Comparison of ENCODE assay signal across 9 cellular contexts in genomic region chr15:72199721-72200212, GRCh38. TPM values are rescaled to one million over a fixed set of nuclear protein-coding genes. Genes with fewer than 3 reads are reported as not detected.
A peak's percentile ranks its signal among the peaks of the same experiment; 100 is the strongest.
DNase-seq lines count a peak whose midpoint lies in the region; ATAC-seq lines count a peak whose summit lies in the region.
"Had no signal": no experiment of that assay in that cellular context is flagged by ENCODE, and none has a peak within 500 bp of the region (broad histone marks: within the 10 kb centered on the region; RNA-seq: fewer than 3 reads in every experiment).

No MANE protein-coding gene starts in this region.

- peaks cover 63% of the 10 kb centered on the region for H3K36me3 Mint-ChIP-seq in activated CD4-positive, alpha-beta memory T cell treated with anti-CD3 and anti-CD28 coated beads for 36 hours

- peaks cover 11% of the 10 kb centered on the region for H3K27me3 Mint-ChIP-seq in activated CD4-positive, alpha-beta memory T cell treated with anti-CD3 and anti-CD28 coated beads for 36 hours

- H3K4me3 Mint-ChIP-seq in activated CD4-positive, alpha-beta memory T cell treated with anti-CD3 and anti-CD28 coated beads for 36 hours, result no peak overlapping the region
- H3K4me3 Mint-ChIP-seq: T-helper 1 cell treated with Interleukin-12 subunit alpha and Interleukin-12 subunit beta and Interleukin-4 antibody, amounts not matched to agents 30 μg/mL and 1 μg/mL, for 36 hours had no signal

- CTCF ChIA-PET in activated CD4-positive, alpha-beta memory T cell treated with anti-CD3 and anti-CD28 coated beads for 36 hours (lab: Charles Lee), result interaction anchor here (0.6 to 5.1 kb wide), 10 partner anchors 14 to 132 kb away, joined by 3 to 65 read pairs (median 5); no protein-coding TSS in a partner anchor

- H3K4me1 Mint-ChIP-seq in activated CD4-positive, alpha-beta memory T cell treated with anti-CD3 and anti-CD28 coated beads for 36 hours (ENCODE audit: low read depth), result peaks cover 22% of the 10 kb centered on the region

- intact Hi-C loops in activated CD4-positive, alpha-beta memory T cell treated with anti-CD3 and anti-CD28 coated beads for 36 hours (cut with micrococcal nuclease), result loop anchor here (1.0 to 2.0 kb wide), 3 partner anchors 29 to 87 kb away; partner anchors contain the start of gene PARP6

- peak; percentile 80 for DNase-seq in D341Med (ENCODE audit: low spot score)
- peak; percentile 41 for DNase-seq in NCI-H774 (lab: John Stamatoyannopoulos, UW)
- DNase-seq in activated CD4-positive, alpha-beta memory T cell treated with anti-CD3 and anti-CD28 coated beads for 36 hours, result peak; percentile 82
- peak; percentile 75 for DNase-seq in ecto neural progenitor cell (ENCODE audit: low spot score)
- peak; percentile 79 to 88 for DNase-seq in lung microvascular endothelial cell (ENCODE audit: low read depth in 2 of 2)
- DNase-seq in stimulated activated CD8-positive, alpha-beta memory T cell treated with anti-CD3 and anti-CD28 coated beads, Interleukin-15, amount 100 ng/mL, for 24 hours (ENCODE audit: low read depth), result peak; percentile 27

- H3K9me3 Mint-ChIP-seq in activated CD4-positive, alpha-beta memory T cell treated with anti-CD3 and anti-CD28 coated beads for 36 hours, result no peaks in the 10 kb centered on the region
- H3K9me3 Mint-ChIP-seq: T-helper 1 cell treated with Interleukin-12 subunit alpha and Interleukin-12 subunit beta and Interleukin-4 antibody, amounts not matched to agents 30 μg/mL and 1 μg/mL, for 36 hours had no signal

- peak; percentile 41 for ATAC-seq in HG02571 (IDR thresholded peaks at IDR 0.05; ENCODE audit: unreplicated experiment)
- no peak for ATAC-seq in HG02970 (IDR thresholded peaks at IDR 0.05; ENCODE audit: low FRiP score, unreplicated experiment)

- POLR2A ChIA-PET in activated CD4-positive, alpha-beta memory T cell treated with anti-CD3 and anti-CD28 coated beads for 36 hours (lab: Charles Lee), result interaction anchor here (0.6 to 2.3 kb wide), 4 partner anchors 25 to 90 kb away, joined by 3 to 10 read pairs (median 4); partner anchors contain the start of gene PKM

- no peak overlapping the region for H3K27ac Mint-ChIP-seq in activated CD4-positive, alpha-beta memory T cell treated with anti-CD3 and anti-CD28 coated beads for 36 hours

RNA-seq across cellular contexts. Expression of gene GRAMD2A, which starts 2.2 kb away (rescaled TPM):
- not detected for total RNA-seq in activated CD4-positive, alpha-beta memory T cell treated with anti-CD3 and anti-CD28 coated beads for 36 hours
- total RNA-seq in lung microvascular endothelial cell, result under 0.01 TPM in 1 of 2 replicates, not detected in the other

RNA-seq across cellular contexts. Expression of gene PKM, which starts 31.2 kb away (rescaled TPM):
- 1,000 to 10,000 TPM; 2,032 to 2,053 TPM for total RNA-seq in activated CD4-positive, alpha-beta memory T cell treated with anti-CD3 and anti-CD28 coated beads for 36 hours
- total RNA-seq in lung microvascular endothelial cell, result 573 and 759 TPM in 2 replicates

Comparison
In these comparisons a context has a peak if more than half of its experiments do, and no peak if none do; other contexts are left out.
1. DNase-seq: peak in every context shown above with its lines; median percentile 84 in lung microvascular endothelial cell; 82 in activated CD4-positive, alpha-beta memory T cell treated with anti-CD3 and anti-CD28 coated beads for 36 hours; 80 in D341Med; 75 in ecto neural progenitor cell; 41 in NCI-H774; 27 in stimulated activated CD8-positive, alpha-beta memory T cell treated with anti-CD3 and anti-CD28 coated beads, Interleukin-15, amount 100 ng/mL, for 24 hours.